In genomic region chr7:129354428-129355157, GRCh38 we compare ENCODE assay signal across 25 cellular contexts.
"Had no signal": no experiment of that assay in that cellular context is flagged by ENCODE, and none has a peak within 500 bp of the region (broad histone marks: within the 10 kb centered on the region; RNA-seq: fewer than 3 reads in every experiment).

No MANE protein-coding gene starts in this region.

- H3K27me3 ChIP-seq: transverse colon, vagina had no signal

- H3K9me3 Mint-ChIP-seq: activated T-helper 1 cell treated with anti-CD3 and anti-CD28 coated beads, Interleukin-12 subunit alpha, Interleukin-12 subunit beta, Interleukin-2, Interleukin-4 antibody, amounts not matched to agents 30 ng/mL and 10 ng/mL and 1 ng/mL, durations not matched to agents 14 hours and 24 hours and 36 hours; brain; neural crest cell; stimulated activated naive B cell treated with anti-CD40 and anti-IgM and Interleukin-4, amounts not matched to agents 10 μg/mL and 1 μg/mL and 100 μg/mL, for 72 hours had no signal

- H3K27ac Mint-ChIP-seq: activated CD8-positive, alpha-beta T cell treated with anti-CD3 and anti-CD28 coated beads, Interleukin-2, amount 10 ng/mL, durations not matched to agents 7 days and 5 days; activated T-helper 1 cell treated with anti-CD3 and anti-CD28 coated beads, Interleukin-12 subunit alpha, Interleukin-12 subunit beta, Interleukin-2, Interleukin-4 antibody, amounts not matched to agents 30 ng/mL and 10 ng/mL and 1 ng/mL, durations not matched to agents 14 hours and 24 hours and 36 hours; brain; stimulated activated naive B cell treated with anti-CD40 and anti-IgM and Interleukin-4, amounts not matched to agents 10 μg/mL and 1 μg/mL and 100 μg/mL, for 72 hours had no signal

- H3K36me3 ChIP-seq: lower lobe of right lung, transverse colon, vagina, WERI-Rb-1 had no signal

- H3K4me1 ChIP-seq: lower lobe of right lung, vagina had no signal

- H3K36me3 Mint-ChIP-seq: brain had no signal

- H3K4me1 Mint-ChIP-seq: brain, neural crest cell had no signal

- H3K4me3 ChIP-seq: lower lobe of right lung, mucosa of descending colon, transverse colon, vagina had no signal

- FAIRE-seq: endometrium, small intestine, TTC549 had no signal

- H3K9me3 ChIP-seq: lower lobe of right lung, mucosa of descending colon, transverse colon, vagina had no signal

- H3K27ac ChIP-seq: lower lobe of right lung, transverse colon, vagina, WERI-Rb-1 had no signal

- ATAC-seq: activated CD8-positive, alpha-beta T cell treated with anti-CD3 and anti-CD28 coated beads, Interleukin-2, amount 10 ng/mL, durations not matched to agents 7 days and 5 days; left lobe of liver; lower lobe of right lung; mucosa of descending colon; sciatic nerve; stimulated activated naive B cell treated with anti-CD40 and anti-IgM and Interleukin-4, amounts not matched to agents 10 μg/mL and 1 μg/mL and 100 μg/mL, for 72 hours had no signal

- H3K27me3 Mint-ChIP-seq: brain; stimulated activated naive B cell treated with anti-CD40 and anti-IgM and Interleukin-4, amounts not matched to agents 10 μg/mL and 1 μg/mL and 100 μg/mL, for 72 hours had no signal

- DNase-seq: activated CD4-positive, alpha-beta T cell treated with anti-CD3 and anti-CD28 coated beads, Interleukin-2, amount 50 U/mL, for 1 hour; activated CD4-positive, CD25-positive, alpha-beta regulatory T cell treated with anti-CD3 and anti-CD28 coated beads, Interleukin-2, amount 50 U/mL, for 72 hours; activated CD8-positive, alpha-beta T cell treated with anti-CD3 and anti-CD28 coated beads, Interleukin-2, amount 10 ng/mL, durations not matched to agents 7 days and 5 days; activated gamma-delta T cell; activated naive CD4-positive, alpha-beta T cell treated with anti-CD3 and anti-CD28 coated beads, Interleukin-2, amount 50 U/mL, for 16 hours; anterior cingulate cortex; effector CD4-positive, alpha-beta T cell; foreskin fibroblast; lower lobe of right lung; mesendoderm; mucosa of descending colon; occipital lobe; small intestine; stimulated activated CD8-positive, alpha-beta memory T cell treated with anti-CD3 and anti-CD28 coated beads, Interleukin-4, amount 100 ng/mL, for 48 hours; stimulated activated naive B cell treated with anti-CD40 and anti-IgM and Interleukin-4, amounts not matched to agents 10 μg/mL and 1 μg/mL and 100 μg/mL, for 72 hours; transverse colon; WERI-Rb-1 had no signal

- H3K4me3 Mint-ChIP-seq: activated CD8-positive, alpha-beta T cell treated with anti-CD3 and anti-CD28 coated beads, Interleukin-2, amount 10 ng/mL, durations not matched to agents 7 days and 5 days; activated T-helper 1 cell treated with anti-CD3 and anti-CD28 coated beads, Interleukin-12 subunit alpha, Interleukin-12 subunit beta, Interleukin-2, Interleukin-4 antibody, amounts not matched to agents 30 ng/mL and 10 ng/mL and 1 ng/mL, durations not matched to agents 14 hours and 24 hours and 36 hours; brain; neural crest cell; stimulated activated naive B cell treated with anti-CD40 and anti-IgM and Interleukin-4, amounts not matched to agents 10 μg/mL and 1 μg/mL and 100 μg/mL, for 72 hours had no signal
